10 cellular contexts compared by ENCODE assay signal in the genomic region with DNA sequence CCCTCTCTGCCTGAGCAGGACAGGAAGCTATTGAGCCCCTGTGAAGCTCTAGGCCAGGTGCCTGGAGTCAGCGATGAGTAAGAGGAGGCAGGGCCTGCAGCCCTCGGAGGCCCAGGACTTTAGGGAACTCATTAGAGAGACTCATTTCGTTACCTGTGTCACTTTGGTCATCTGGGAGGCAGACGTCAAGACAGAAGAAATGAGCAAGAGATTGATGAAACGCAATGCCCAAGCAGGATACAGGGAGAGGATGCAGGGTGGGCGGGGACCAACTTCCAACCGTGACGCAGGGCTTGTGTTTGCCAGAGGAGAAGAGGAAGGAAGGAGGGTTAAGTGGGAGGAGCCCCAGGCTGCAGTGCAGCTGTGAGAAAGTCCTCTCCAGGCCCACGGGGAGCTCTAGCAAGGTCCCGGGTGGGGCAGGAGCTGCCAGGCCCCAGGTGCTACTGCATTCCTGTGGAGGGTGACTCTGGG. TPM values are rescaled to one million over a fixed set of nuclear protein-coding genes. Genes with fewer than 3 reads are reported as not detected.
DNase-seq lines count a peak whose midpoint lies in the region; ATAC-seq, FAIRE-seq and TF ChIP-seq lines count a peak whose summit lies in the region.
"Had no signal": no experiment of that assay in that cellular context is flagged by ENCODE, and none has a peak within 500 bp of the region (broad histone marks: within the 10 kb centered on the region; RNA-seq: fewer than 3 reads in every experiment).

No MANE protein-coding gene starts in this region.

- H3K9me2 ChIP-seq in HCT116 (ENCODE audit: insufficient read depth): no peaks in the 10 kb centered on the region

- H2AFZ ChIP-seq in HCT116 (ENCODE audit: low read depth, low read length, poor library complexity, severe bottlenecking) (peak overlapping the region; percentile 38), keratinocyte (ENCODE audit: control insufficient read depth, low read length) (peak overlapping the region; percentile 77)

- intact Hi-C loops in HCT116 (cut with micrococcal nuclease): no loop called here

- CTCF ChIA-PET in HCT116 (lab: Charles Lee): no interaction called here

- TF ChIP-seq RAD21 in HCT116 (IDR thresholded peaks at IDR 0.05; ENCODE audit: low read depth): no peak

- H3K36me3 ChIP-seq in HCT116 (ENCODE audit: control insufficient read depth in 1 of 2, insufficient read depth in 2 of 2, low read length in 2 of 2) (no peaks in the 10 kb centered on the region), keratinocyte (ENCODE audit: control insufficient read depth in 2 of 2, extremely low read depth in 1 of 2, insufficient read depth in 2 of 2, low read length in 2 of 2) (no peaks in the 10 kb centered on the region)
- H3K36me3 ChIP-seq: tibial nerve had no signal

- DNase-seq in COR-L47 (lab: John Stamatoyannopoulos, UW) (peak; percentile 35), HCT116 (ENCODE audit: low read depth, low spot score) (peak; percentile 39), SK-MEL-5 (ENCODE audit: low read depth, low spot score) (peak; percentile 31), amniotic epithelial cell (ENCODE audit: low read depth) (peak; percentile 70), keratinocyte (ENCODE audit: low read depth, low spot score) (peak; percentile 57), NCI-H82 (lab: John Stamatoyannopoulos, UW) (no peak), G401 (ENCODE audit: low spot score) (no peak)
- DNase-seq in stimulated activated naive CD4-positive, alpha-beta T cell (lab: John Stamatoyannopoulos, UW): peak; percentile 33 to 64 (median 54)

- H4K20me1 ChIP-seq in HCT116 (ENCODE audit: insufficient read depth) (no peaks in the 10 kb centered on the region), keratinocyte (ENCODE audit: control insufficient read depth, extremely low read depth, insufficient read depth, low read length) (no peaks in the 10 kb centered on the region)

- FAIRE-seq in keratinocyte (lab: Jason Lieb, UNC): peak; percentile 79
- FAIRE-seq: endometrium had no signal

- no peaks in the 10 kb centered on the region for H3K9me1 ChIP-seq in keratinocyte (ENCODE audit: control insufficient read depth, extremely low read depth, insufficient read depth, low read length)

- no peaks in the 10 kb centered on the region for H3K79me2 ChIP-seq in HCT116 (ENCODE audit: insufficient read depth, low read length)
- no peaks in the 10 kb centered on the region for H3K79me2 ChIP-seq in keratinocyte (ENCODE audit: control insufficient read depth, insufficient read depth, low read length)

- H3K9me3 ChIP-seq in HCT116 (ENCODE audit: control insufficient read depth in 1 of 2, insufficient read depth in 1 of 2, low read depth in 1 of 2, low read length in 2 of 2): no peaks in the 10 kb centered on the region
- H3K9me3 ChIP-seq in keratinocyte (ENCODE audit: control insufficient read depth, low read depth, low read length): no peaks in the 10 kb centered on the region
- H3K9me3 ChIP-seq: tibial nerve had no signal

- dilution Hi-C loops in keratinocyte (cut with MboI; ENCODE audit: extremely low pct_ligation_motif_present, low sequenced_read_pairs): no loop called here

- TF ChIP-seq POLR2A in HCT116 (IDR thresholded peaks at IDR 0.05; ENCODE audit: borderline replicate concordance, extremely low read depth, insufficient read depth, insufficient read length): no peak

- peak overlapping the region; percentile 41 for H3K9ac ChIP-seq in HCT116 (ENCODE audit: low read length)
- H3K9ac ChIP-seq in keratinocyte (ENCODE audit: control insufficient read depth, extremely low read depth, insufficient read depth, low read length): no peak overlapping the region

- in situ Hi-C loops in SK-MEL-5 (cut with HindIII; ENCODE audit: low pct_unique_long_range_greater_than_20kb, low sequenced_read_pairs) (no loop called here), G401 (cut with HindIII; ENCODE audit: low sequenced_read_pairs) (no loop called here)

- no TSS peak for BruUV-seq in HCT116 (replicated peaks; lab: Mats Ljungman, UMichigan)

- RAD21 ChIA-PET in HCT116 (lab: Charles Lee; ENCODE audit: low non-redundant PET in 1 of 2, low total read pairs in 2 of 2, uncharacterized antibody in 2 of 2, unreplicated experiment in 2 of 2): no interaction called here

- TF ChIP-seq CTCF in HCT116 (IDR thresholded peaks at IDR 0.05 in 2 of 3, conservative IDR thresholded peaks at IDR 0.05 in 1 of 3; ENCODE audit: borderline replicate concordance in 1 of 3, insufficient read depth in 1 of 3, low read depth in 2 of 3, low read length in 2 of 3) (no peak), keratinocyte (optimal IDR thresholded peaks at IDR 0.05 in 1 of 3, IDR thresholded peaks at IDR 0.05 in 1 of 3, conservative IDR thresholded peaks at IDR 0.05 in 1 of 3; ENCODE audit: extremely low read depth in 1 of 3, insufficient read depth in 2 of 3, low read length in 3 of 3) (no peak)

- H3K4me2 ChIP-seq in HCT116 (ENCODE audit: low read length) (peak overlapping the region; percentile 76), keratinocyte (ENCODE audit: control insufficient read depth, extremely low read depth, insufficient read depth, low read depth, low read length) (no peak overlapping the region)

- peak; percentile 86 for ATAC-seq in HCT116

- H3K27me3 ChIP-seq in HCT116 (ENCODE audit: insufficient read depth, low read length): no peaks in the 10 kb centered on the region
- no peaks in the 10 kb centered on the region for H3K27me3 ChIP-seq in keratinocyte (ENCODE audit: control insufficient read depth, extremely low read depth, insufficient read depth, low read length)
- H3K27me3 ChIP-seq: tibial nerve had no signal

- H3K4me3 ChIP-seq in HCT116 (replicated peaks in 1 of 2; ENCODE audit: low read depth in 1 of 2, low read length in 2 of 2): peak overlapping the region; percentile 24 to 56
- H3K4me3 ChIP-seq in keratinocyte (ENCODE audit: control insufficient read depth in 2 of 3, extremely low read depth in 1 of 3, insufficient read depth in 2 of 3, low read depth in 1 of 3, low read length in 3 of 3): no peak overlapping the region

- H3K27ac ChIP-seq in HCT116 (ENCODE audit: low read depth, low read length) (peak overlapping the region; percentile 25; the same call in 1 of the 2 replicates), keratinocyte (ENCODE audit: control insufficient read depth, insufficient read depth, low read length) (no peak overlapping the region)

- H3K4me1 ChIP-seq in HCT116 (ENCODE audit: control insufficient read depth in 1 of 2, insufficient read depth in 2 of 2, low read length in 2 of 2): peaks cover 3 to 33% of the 10 kb centered on the region in 2 experiments; a peak in 3 of 4 replicates
- peaks cover 21% of the 10 kb centered on the region for H3K4me1 ChIP-seq in keratinocyte (ENCODE audit: control insufficient read depth, extremely low read depth, insufficient read depth, low read length)

- POLR2A ChIA-PET in HCT116 (lab: Charles Lee): no interaction called here

TF ChIP-seq in HCT116, 20 proteins besides CTCF, POLR2A, EP300 and RAD21:
- TF ChIP-seq TCF7L2 (IDR thresholded peaks at IDR 0.05; ENCODE audit: borderline replicate concordance, extremely low read depth, insufficient read depth, insufficient read length) (no peak), EZH2phosphoT487 (IDR thresholded peaks at IDR 0.05; ENCODE audit: borderline replicate concordance) (no peak), ZFX (IDR thresholded peaks at IDR 0.05) (no peak), SP1 (IDR thresholded peaks at IDR 0.05; ENCODE audit: low read depth) (peak; percentile 29; the same call in 1 of the 2 replicates), POLR2AphosphoS5 (IDR thresholded peaks at IDR 0.05; ENCODE audit: low read depth, low read length) (peak; percentile 68)

RNA-seq across cellular contexts. Expression of gene GNA12, which starts 26.4 kb away (rescaled TPM):
- total RNA-seq in HCT116 (2021; ENCODE audit: unreplicated experiment): 32.6 TPM
- 20.6 and 29.2 TPM in 2 replicates for polyA plus RNA-seq in HCT116 (2012)
- 10.1 and 10.2 TPM in 2 replicates for total RNA-seq in SK-MEL-5 (2014; rRNA removed; shearing (Covaris generic))
- 58.5 and 61.0 TPM in 2 replicates for polyA plus RNA-seq in SK-MEL-5 (2015; cell fraction: cytosol; rRNA removed)
- polyA plus RNA-seq in SK-MEL-5 (2015; cell fraction: nucleus; rRNA removed): 11.1 and 27.7 TPM in 2 replicates
- 35.5 to 67.5 TPM (median 42.1 TPM) in 3 replicates for polyA plus RNA-seq in keratinocyte
- 3.5 TPM for polyA plus RNA-seq in keratinocyte (2011; ENCODE audit: low read depth)
- polyA plus RNA-seq in keratinocyte (2011; cell fraction: cytosol; rRNA removed): 52.4 and 61.2 TPM in 2 replicates
- polyA plus RNA-seq in keratinocyte (2011; cell fraction: nucleus; rRNA removed): 30.6 and 47.8 TPM in 2 replicates
- polyA plus RNA-seq in keratinocyte (2012; ENCODE audit: low replicate concordance): 12.7 and 39.9 TPM in 2 replicates
- 55.6 to 84.6 TPM (median 76.0 TPM) in 3 replicates for polyA minus RNA-seq in keratinocyte
- 50.1 TPM for polyA minus RNA-seq in keratinocyte (2011; cell fraction: cytosol; rRNA and poly(A)+ RNA removed)
- polyA minus RNA-seq in keratinocyte (2011; cell fraction: nucleus; rRNA and poly(A)+ RNA removed): 29.0 and 40.4 TPM in 2 replicates
- total RNA-seq in G401 (2014; rRNA removed; shearing (Covaris generic)): 17.7 and 18.2 TPM in 2 replicates

Comparison
In these comparisons a context has a peak if more than half of its experiments do, and no peak if none do; other contexts are left out.
1. DNase-seq: peak in COR-L47 (single experiment), HCT116 (single experiment), SK-MEL-5 (single experiment), amniotic epithelial cell (single experiment), keratinocyte (single experiment) and stimulated activated naive CD4-positive, alpha-beta T cell (6 of 6); none in NCI-H82 (single experiment) and G401 (single experiment).
2. H3K4me3 ChIP-seq: peak in HCT116 (2 of 2); none in keratinocyte (0 of 3).